Comparison of ENCODE assay signal across 10 cellular contexts in genomic region chr19:34838248-34838647, GRCh38.
DNase-seq lines count a peak whose midpoint lies in the region; ATAC-seq and TF ChIP-seq lines count a peak whose summit lies in the region.
"Had no signal": no experiment of that assay in that cellular context is flagged by ENCODE, and none has a peak within 500 bp of the region (broad histone marks: within the 10 kb centered on the region; RNA-seq: fewer than 3 reads in every experiment).

No MANE protein-coding gene starts in this region.

- peak; percentile 42 to 69 (median 46) for ATAC-seq in heart left ventricle
- ATAC-seq in GM18498 (IDR thresholded peaks at IDR 0.05; ENCODE audit: unreplicated experiment): no peak
- no peak for ATAC-seq in HG03108 (IDR thresholded peaks at IDR 0.05; ENCODE audit: unreplicated experiment)

- peak overlapping the region in 9 of 12 donors; percentile 22 to 40 (median 37) for H3K4me3 ChIP-seq in heart left ventricle
- peak overlapping the region in 2 of 3 donors; percentile 41 to 43 for H3K4me3 ChIP-seq in skeletal muscle tissue (ENCODE audit: low read length in 3 of 3)

- intact Hi-C loops in heart left ventricle (cut with DNase I): loop anchor here in 3 of 10 donors (2.0 to 10.0 kb wide), 3 partner anchors 51 to 177 kb away; no protein-coding TSS in a partner anchor

- peak in 3 of 12 donors; percentile 9 to 33 (median 29) for TF ChIP-seq CTCF in heart left ventricle (IDR thresholded peaks at IDR 0.05)

- H3K27ac ChIP-seq in heart left ventricle: peak overlapping the region in 9 of 12 donors; percentile 39 to 83 (median 60)
- H3K27ac ChIP-seq in skeletal muscle tissue (ENCODE audit: low read depth, low read length): no peak overlapping the region

- TF ChIP-seq POLR2A in heart left ventricle (IDR thresholded peaks at IDR 0.05): no peak

- H3K4me1 ChIP-seq in heart left ventricle (peaks cover 0 to 35% (median 16%) of the 10 kb centered on the region in 12 donors), skeletal muscle tissue (ENCODE audit: control insufficient read depth in 3 of 3, insufficient read depth in 3 of 3, low read length in 3 of 3) (peaks cover 2 to 8% (median 4%) of the 10 kb centered on the region in 3 donors)

- peak; percentile 3 for DNase-seq in NCI-H2196 (lab: John Stamatoyannopoulos, UW; ENCODE audit: unreplicated experiment)
- no peak for DNase-seq in NCI-H2196 treated with DMSO at 0.1 percent for 48 hours (lab: John Stamatoyannopoulos, UW; ENCODE audit: unreplicated experiment)
- peak; percentile 11 for DNase-seq in RKO (ENCODE audit: low spot score)
- DNase-seq in heart left ventricle: no peak
- DNase-seq in NCI-H1436 (lab: John Stamatoyannopoulos, UW): no peak
- DNase-seq: ACHN; activated CD4-positive, CD25-positive, alpha-beta regulatory T cell treated with anti-CD3 and anti-CD28 coated beads, Interleukin-2, amount 50 U/mL, for 72 hours had no signal

- H3K27me3 ChIP-seq in heart left ventricle: no peaks in the 10 kb centered on the region
- peaks cover 19 to 24% (median 19%) of the 10 kb centered on the region in 3 donors for H3K27me3 ChIP-seq in skeletal muscle tissue (ENCODE audit: control insufficient read depth in 3 of 3, insufficient read depth in 3 of 3, low read length in 3 of 3)

- whole genome bisulfite sequencing in heart left ventricle, 4 donors: 38 to 55% (median 50%) methylated on average over 6 of the region's 6 CpGs

- H3K36me3 ChIP-seq in heart left ventricle (no peaks in the 10 kb centered on the region), skeletal muscle tissue (ENCODE audit: control insufficient read depth in 3 of 3, insufficient read depth in 3 of 3, low read length in 3 of 3) (no peaks in the 10 kb centered on the region)

- peak overlapping the region in 1 of 3 donors; percentile 16 for H3K9ac ChIP-seq in skeletal muscle tissue (ENCODE audit: low read depth in 1 of 3, low read length in 3 of 3)

- H3K9me3 ChIP-seq in heart left ventricle (no peaks in the 10 kb centered on the region), skeletal muscle tissue (ENCODE audit: control insufficient read depth in 3 of 3, low read length in 3 of 3) (no peaks in the 10 kb centered on the region)

Comparison
In these comparisons a context has a peak if more than half of its experiments do, and no peak if none do; other contexts are left out.
1. DNase-seq: peak in NCI-H2196 (single experiment) and RKO (single experiment); none in NCI-H2196 treated with DMSO at 0.1 percent for 48 hours (single experiment), heart left ventricle (0 of 5) and NCI-H1436 (single experiment).
2. ATAC-seq: peak in heart left ventricle (4 of 4); none in GM18498 (single experiment) and HG03108 (single experiment).